20 cellular contexts compared by ENCODE assay signal in genomic region chr11:116969694-116970093, GRCh38.
DNase-seq lines count a peak whose midpoint lies in the region; ATAC-seq, FAIRE-seq and TF ChIP-seq lines count a peak whose summit lies in the region.
"Had no signal": no experiment of that assay in that cellular context is flagged by ENCODE, and none has a peak within 500 bp of the region (broad histone marks: within the 10 kb centered on the region; RNA-seq: fewer than 3 reads in every experiment).

No MANE protein-coding gene starts in this region.

- no peak for TF ChIP-seq EP300 in upper lobe of left lung (IDR thresholded peaks at IDR 0.05)

- H3K9me3 ChIP-seq in OCI-LY1 (ENCODE audit: low read length) = no peaks in the 10 kb centered on the region
- H3K9me3 ChIP-seq in upper lobe of left lung = no peaks in the 10 kb centered on the region
- H3K9me3 ChIP-seq: BLaER1 treated with 17β-estradiol and CSF1 and Interleukin-3, amounts not matched to agents 10 nM and 100 nM; MG63; Peyer's patch; SJSA1 had no signal

- H3K27me3 ChIP-seq in OCI-LY1 (ENCODE audit: insufficient read depth, low read length) = no peaks in the 10 kb centered on the region
- H3K27me3 ChIP-seq in upper lobe of left lung = no peaks in the 10 kb centered on the region
- H3K27me3 ChIP-seq: BLaER1 treated with 17β-estradiol and CSF1 and Interleukin-3, amounts not matched to agents 10 nM and 100 nM; MG63; Peyer's patch; SJSA1 had no signal

- H3K4me1 ChIP-seq in OCI-LY1 (ENCODE audit: insufficient read depth, low read length, severe bottlenecking) (peaks cover 28% of the 10 kb centered on the region), upper lobe of left lung (peaks cover 4 to 13% (median 7%) of the 10 kb centered on the region in 4 donors)
- H3K4me1 ChIP-seq: SJSA1 had no signal

- no peak overlapping the region for H3K4me3 ChIP-seq in OCI-LY1 (ENCODE audit: low read depth, low read length, poor library complexity, severe bottlenecking)
- H3K4me3 ChIP-seq in upper lobe of left lung = no peak overlapping the region
- H3K4me3 ChIP-seq: BLaER1 treated with 17β-estradiol and CSF1 and Interleukin-3, amounts not matched to agents 10 nM and 100 nM; MG63; Peyer's patch; SJSA1 had no signal

- no peak overlapping the region for H3K9ac ChIP-seq in OCI-LY1 (ENCODE audit: low read length)
- H3K9ac ChIP-seq: BLaER1 treated with 17β-estradiol and CSF1 and Interleukin-3, amounts not matched to agents 10 nM and 100 nM had no signal

- H3K4me2 ChIP-seq in OCI-LY1 (ENCODE audit: low read length) = no peak overlapping the region

- no peak overlapping the region for H2AFZ ChIP-seq in OCI-LY1 (ENCODE audit: low read length)

- no peaks in the 10 kb centered on the region for H3F3A ChIP-seq in OCI-LY1 (ENCODE audit: insufficient read depth, low read length)

- no peaks in the 10 kb centered on the region for H4K20me1 ChIP-seq in OCI-LY1 (ENCODE audit: insufficient read depth, low read length)

- 97 to 98% methylated on average over 2 of the region's 2 CpGs for WGBS in upper lobe of left lung, 2 donors

- peaks cover 63% of the 10 kb centered on the region for H3K79me2 ChIP-seq in OCI-LY1 (ENCODE audit: insufficient read depth, low read length)

- H3K4me3 Mint-ChIP-seq in immature natural killer cell (no peak overlapping the region), progenitor cell of endocrine pancreas (ENCODE audit: low read depth) (no peak overlapping the region)

- no peak for ATAC-seq in upper lobe of left lung (ENCODE audit: low FRiP score in 2 of 2)

- peaks cover 0 to 3% (median 0%) of the 10 kb centered on the region in 3 donors for H3K27me3 Mint-ChIP-seq in immature natural killer cell (ENCODE audit: low read depth in 3 of 3)
- no peaks in the 10 kb centered on the region for H3K27me3 Mint-ChIP-seq in progenitor cell of endocrine pancreas

- H3K9me3 Mint-ChIP-seq in immature natural killer cell (no peaks in the 10 kb centered on the region), progenitor cell of endocrine pancreas (ENCODE audit: low read depth) (no peaks in the 10 kb centered on the region)

- FAIRE-seq in D721Med (lab: Jason Lieb, UNC) = peak; percentile 6
- FAIRE-seq: H54 had no signal

- DNase-seq in D721Med (ENCODE audit: insufficient read length, low spot score) (no peak), immature natural killer cell (no peak), progenitor cell of endocrine pancreas (ENCODE audit: low spot score, unreplicated experiment) (no peak), OCI-M1 (lab: John Stamatoyannopoulos, UW) (no peak), hepatic stellate cell (ENCODE audit: low spot score) (no peak), upper lobe of left lung (no peak)
- DNase-seq: DMS79 treated with DMSO at 0.1 percent for 48 hours, IMR-90, Karpas-422, MG63, NCI-H1092, NCI-H1436 treated with DMSO at 0.1 percent for 48 hours, NCI-H2029, NCI-H345, NCI-H526, Peyer's patch had no signal

- TF ChIP-seq CTCF in D721Med (IDR thresholded peaks at IDR 0.05; ENCODE audit: insufficient read depth, missing control alignments) (no peak), OCI-LY1 (IDR thresholded peaks at IDR 0.05; ENCODE audit: low read length) (no peak), progenitor cell of endocrine pancreas (IDR thresholded peaks at IDR 0.05; ENCODE audit: unreplicated experiment) (no peak), upper lobe of left lung (IDR thresholded peaks at IDR 0.05) (no peak)

- H3K27ac Mint-ChIP-seq in immature natural killer cell (peak overlapping the region in 5 of 6 donors; percentile 6 to 78 (median 42)), progenitor cell of endocrine pancreas (peak overlapping the region; percentile 56)

- H3K36me3 Mint-ChIP-seq in immature natural killer cell = no peaks in the 10 kb centered on the region
- H3K36me3 Mint-ChIP-seq in progenitor cell of endocrine pancreas (ENCODE audit: insufficient read depth) = no peaks in the 10 kb centered on the region

- no peak for TF ChIP-seq POLR2A in upper lobe of left lung (IDR thresholded peaks at IDR 0.05)

- H3K27ac ChIP-seq in OCI-LY1 (ENCODE audit: low read depth, low read length, poor library complexity, severe bottlenecking) (peak overlapping the region; percentile 58), upper lobe of left lung (no peak overlapping the region)
- H3K27ac ChIP-seq: BLaER1 treated with 17β-estradiol and CSF1 and Interleukin-3, amounts not matched to agents 10 nM and 100 nM; Peyer's patch; SJSA1 had no signal

- H3K4me1 Mint-ChIP-seq in immature natural killer cell (peaks cover 24 to 48% of the 10 kb centered on the region in 2 donors), progenitor cell of endocrine pancreas (ENCODE audit: low read depth) (peaks cover 24% of the 10 kb centered on the region)

- no peaks in the 10 kb centered on the region for H3K36me3 ChIP-seq in OCI-LY1 (ENCODE audit: insufficient read depth, low read length)
- no peaks in the 10 kb centered on the region for H3K36me3 ChIP-seq in upper lobe of left lung
- H3K36me3 ChIP-seq: MG63, Peyer's patch, SJSA1 had no signal

- no peaks in the 10 kb centered on the region for H3K9me2 ChIP-seq in OCI-LY1 (ENCODE audit: low read depth, low read length)
